9 cellular contexts compared by ENCODE assay signal in genomic region chr17:32519769-32520701, GRCh38. TPM values are rescaled to one million over a fixed set of nuclear protein-coding genes. Genes with fewer than 3 reads are reported as not detected.
DNase-seq lines count a peak whose midpoint lies in the region; ATAC-seq and TF ChIP-seq lines count a peak whose summit lies in the region.
"Had no signal": no experiment of that assay in that cellular context is flagged by ENCODE, and none has a peak within 500 bp of the region (broad histone marks: within the 10 kb centered on the region; RNA-seq: fewer than 3 reads in every experiment).

No MANE protein-coding gene starts in this region.

- H2AFZ ChIP-seq in parathyroid adenoma = peak overlapping the region; percentile 97

- H3K27ac ChIP-seq in parathyroid adenoma = no peak overlapping the region
- H3K27ac ChIP-seq: KMS-11 had no signal

- H3K27me3 ChIP-seq in parathyroid adenoma (ENCODE audit: control insufficient read depth, insufficient read depth, low read length) = no peaks in the 10 kb centered on the region

- no peaks in the 10 kb centered on the region for H3K79me2 ChIP-seq in parathyroid adenoma

- H3K36me3 ChIP-seq in parathyroid adenoma (ENCODE audit: control insufficient read depth, insufficient read depth, low read length) = no peaks in the 10 kb centered on the region

- no peak for TF ChIP-seq CTCF in fibroblast of villous mesenchyme (IDR thresholded peaks at IDR 0.05; ENCODE audit: insufficient read depth, low read depth, low read length)
- no peak for TF ChIP-seq CTCF in parathyroid adenoma (IDR thresholded peaks at IDR 0.05)

- no peaks in the 10 kb centered on the region for H3K9me3 ChIP-seq in parathyroid adenoma (ENCODE audit: control insufficient read depth, low read length)

- H3K9ac ChIP-seq in parathyroid adenoma = no peak overlapping the region
- H3K9ac ChIP-seq: KMS-11 had no signal

- H3K4me1 ChIP-seq in parathyroid adenoma = peaks cover 7% of the 10 kb centered on the region

- DNase-seq in DMS79 (lab: John Stamatoyannopoulos, UW) = peak; percentile 26
- peak; percentile 42 for DNase-seq in NCI-H1436 treated with DMSO at 0.1 percent for 48 hours (lab: John Stamatoyannopoulos, UW)
- DNase-seq in activated T-cell treated with anti-CD3 and anti-CD28 coated beads, Interleukin-2, amount 50 U/mL, for 48 hours = peak; percentile 62 to 71
- DNase-seq in fibroblast of villous mesenchyme (ENCODE audit: low read depth) = no peak
- DNase-seq in HuH-7 (ENCODE audit: low spot score) = no peak

- H3K4me3 ChIP-seq in fibroblast of villous mesenchyme (ENCODE audit: low read depth, low read length) = peak overlapping the region; percentile 47
- H3K4me3 ChIP-seq in parathyroid adenoma (ENCODE audit: low read depth, low read length) = peak overlapping the region; percentile 24

- H3K4me2 ChIP-seq in parathyroid adenoma (ENCODE audit: low read length) = peak overlapping the region; percentile 62
- H3K4me2 ChIP-seq: KMS-11 had no signal

- ATAC-seq in GM18867 (IDR thresholded peaks at IDR 0.05; ENCODE audit: unreplicated experiment) (no peak), GM19035 (IDR thresholded peaks at IDR 0.05; ENCODE audit: unreplicated experiment) (no peak)

RNA-seq across cellular contexts. Expression of gene CDK5R1, which starts 33.2 kb away (rescaled TPM):
- total RNA-seq in fibroblast of villous mesenchyme = 0.64 and 0.86 TPM in 2 replicates

Comparison
In these comparisons a context has a peak if more than half of its experiments do, and no peak if none do; other contexts are left out.
1. DNase-seq: peak in DMS79 (single experiment), NCI-H1436 treated with DMSO at 0.1 percent for 48 hours (single experiment) and activated T-cell treated with anti-CD3 and anti-CD28 coated beads, Interleukin-2, amount 50 U/mL, for 48 hours (2 of 2); none in fibroblast of villous mesenchyme (single experiment) and HuH-7 (single experiment).